In the genomic region with DNA sequence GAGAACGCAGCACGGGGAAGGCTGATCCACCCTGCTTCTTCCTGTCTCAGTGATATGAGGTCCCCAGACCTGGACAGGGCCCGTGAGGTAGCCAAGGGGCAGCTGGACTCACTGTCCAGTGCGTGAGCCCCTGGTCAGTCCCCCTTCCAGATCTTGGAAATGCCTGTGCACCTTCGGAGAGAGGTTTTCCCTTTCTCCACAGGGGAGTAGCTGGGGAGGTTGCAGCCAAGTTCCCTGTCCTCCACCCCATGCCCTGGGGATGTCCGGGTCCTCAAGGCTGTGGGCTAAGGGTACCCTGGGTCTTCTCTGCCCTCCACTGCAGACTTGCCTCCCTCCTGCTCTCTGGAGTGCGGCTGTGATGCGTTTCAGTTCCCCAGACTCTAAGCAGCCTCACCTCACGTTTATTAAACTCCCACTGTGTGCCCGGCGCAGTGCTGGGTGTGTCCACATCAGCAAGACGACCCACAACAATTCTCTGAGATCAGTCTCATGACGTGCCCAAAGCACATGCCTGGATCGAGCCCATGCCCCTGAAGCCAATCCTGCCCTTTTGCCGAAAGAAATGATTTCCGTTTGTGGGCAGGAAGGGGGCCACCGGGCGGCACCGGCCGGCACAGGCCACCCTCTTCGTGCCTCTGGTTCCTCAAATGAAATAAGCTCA, we compare ENCODE assay signal across 18 cellular contexts.
DNase-seq lines count a peak whose midpoint lies in the region; ATAC-seq and TF ChIP-seq lines count a peak whose summit lies in the region.
"Had no signal": no experiment of that assay in that cellular context is flagged by ENCODE, and none has a peak within 500 bp of the region (broad histone marks: within the 10 kb centered on the region; RNA-seq: fewer than 3 reads in every experiment).

No MANE protein-coding gene starts in this region.

- peak; percentile 55 for DNase-seq in natural killer cell treated with Interleukin-12 subunit alpha and Interleukin-12 subunit beta and Interleukin-15 and Interleukin-18, amount 100 ng/mL, for 72 hours (ENCODE audit: low spot score)
- no peak for DNase-seq in natural killer cell
- DNase-seq in UCSD-AML1 (lab: John Stamatoyannopoulos, UW; ENCODE audit: unreplicated experiment) = peak; percentile 40
- no peak for DNase-seq in neural crest cell (ENCODE audit: low read depth, low spot score)
- DNase-seq in aorta = peak; percentile 58 to 60
- no peak for DNase-seq in DMS53 (lab: John Stamatoyannopoulos, UW)
- DNase-seq in NCI-H146 (lab: John Stamatoyannopoulos, UW) = no peak
- DNase-seq in anterior cingulate cortex (lab: John Stamatoyannopoulos, UW) = no peak
- DNase-seq: BE2C; CD8-positive, alpha-beta memory T cell; GF-D8; GM23248; NCI-H1048; NCI-H1694; NCI-H2107; NCI-H226; NCI-H526; SHP77 treated with DMSO at 0.1 percent for 48 hours had no signal

- no peaks in the 10 kb centered on the region for H3K4me1 ChIP-seq in aorta (ENCODE audit: control insufficient read depth in 1 of 2, insufficient read depth in 2 of 2, low read length in 2 of 2)

- H3K36me3 ChIP-seq in aorta (ENCODE audit: control insufficient read depth in 1 of 2, insufficient read depth in 2 of 2, low read length in 1 of 2) = no peaks in the 10 kb centered on the region
- H3K36me3 ChIP-seq: BE2C had no signal

- H3K4me3 ChIP-seq in aorta (ENCODE audit: low read length in 2 of 2) = no peak overlapping the region
- H3K4me3 ChIP-seq: GM23248 had no signal

- no peaks in the 10 kb centered on the region for H3K9me3 ChIP-seq in aorta (ENCODE audit: control insufficient read depth, low read length)
- H3K9me3 ChIP-seq: BE2C had no signal

- H3K27me3 Mint-ChIP-seq in natural killer cell treated with Interleukin-12 subunit alpha and Interleukin-12 subunit beta and Interleukin-15 and Interleukin-18, amount 100 ng/mL, for 72 hours = no peaks in the 10 kb centered on the region
- H3K27me3 Mint-ChIP-seq in natural killer cell (ENCODE audit: low read depth in 2 of 2) = peaks cover 0 to 2% of the 10 kb centered on the region in 2 donors
- no peaks in the 10 kb centered on the region for H3K27me3 Mint-ChIP-seq in neural crest cell (ENCODE audit: low read depth)

- no peak for ATAC-seq in natural killer cell treated with Interleukin-12 subunit alpha and Interleukin-12 subunit beta and Interleukin-15 and Interleukin-18, amount 100 ng/mL, for 72 hours
- no peak for ATAC-seq in natural killer cell
- ATAC-seq in aorta (ENCODE audit: low FRiP score) = no peak

- WGBS in aorta, 2 donors = 90 to 96% methylated on average over 21 of the region's 21 CpGs

- no peak overlapping the region for H3K4me3 Mint-ChIP-seq in natural killer cell treated with Interleukin-12 subunit alpha and Interleukin-12 subunit beta and Interleukin-15 and Interleukin-18, amount 100 ng/mL, for 72 hours
- H3K4me3 Mint-ChIP-seq in natural killer cell (no peak overlapping the region), neural crest cell (no peak overlapping the region)
- H3K4me3 Mint-ChIP-seq: CD8-positive, alpha-beta memory T cell had no signal

- no peaks in the 10 kb centered on the region for H3K4me1 Mint-ChIP-seq in natural killer cell treated with Interleukin-12 subunit alpha and Interleukin-12 subunit beta and Interleukin-15 and Interleukin-18, amount 100 ng/mL, for 72 hours (ENCODE audit: low read depth in 2 of 2)
- H3K4me1 Mint-ChIP-seq in natural killer cell = no peaks in the 10 kb centered on the region
- peaks cover 39% of the 10 kb centered on the region for H3K4me1 Mint-ChIP-seq in neural crest cell

- H3K27ac ChIP-seq in aorta (ENCODE audit: low read depth in 1 of 2, low read length in 2 of 2) = no peak overlapping the region
- H3K27ac ChIP-seq: GM23248 had no signal

- no peaks in the 10 kb centered on the region for H3K36me3 Mint-ChIP-seq in natural killer cell treated with Interleukin-12 subunit alpha and Interleukin-12 subunit beta and Interleukin-15 and Interleukin-18, amount 100 ng/mL, for 72 hours
- H3K36me3 Mint-ChIP-seq in natural killer cell (no peaks in the 10 kb centered on the region), neural crest cell (ENCODE audit: low read depth) (no peaks in the 10 kb centered on the region)
- H3K36me3 Mint-ChIP-seq: CD8-positive, alpha-beta memory T cell had no signal

- no peaks in the 10 kb centered on the region for H3K27me3 ChIP-seq in aorta (ENCODE audit: control insufficient read depth in 1 of 2, insufficient read depth in 2 of 2, low read length in 1 of 2)
- H3K27me3 ChIP-seq: BE2C had no signal

- no peak for TF ChIP-seq CTCF in natural killer cell (IDR thresholded peaks at IDR 0.05)
- no peak for TF ChIP-seq CTCF in neural crest cell (conservative IDR thresholded peaks at IDR 0.05)

- intact Hi-C loops in natural killer cell (cut with micrococcal nuclease) (no loop called here), aorta (cut with DNase I) (no loop called here)

- no peaks in the 10 kb centered on the region for H3K9me3 Mint-ChIP-seq in natural killer cell treated with Interleukin-12 subunit alpha and Interleukin-12 subunit beta and Interleukin-15 and Interleukin-18, amount 100 ng/mL, for 72 hours
- no peaks in the 10 kb centered on the region for H3K9me3 Mint-ChIP-seq in natural killer cell
- no peaks in the 10 kb centered on the region for H3K9me3 Mint-ChIP-seq in neural crest cell
- H3K9me3 Mint-ChIP-seq: CD8-positive, alpha-beta memory T cell had no signal

- H3K27ac Mint-ChIP-seq in natural killer cell treated with Interleukin-12 subunit alpha and Interleukin-12 subunit beta and Interleukin-15 and Interleukin-18, amount 100 ng/mL, for 72 hours = no peak overlapping the region
- no peak overlapping the region for H3K27ac Mint-ChIP-seq in natural killer cell
- H3K27ac Mint-ChIP-seq in neural crest cell (ENCODE audit: unreplicated experiment) = peak overlapping the region; percentile 19
- H3K27ac Mint-ChIP-seq: CD8-positive, alpha-beta memory T cell had no signal

Comparison
In these comparisons a context has a peak if more than half of its experiments do, and no peak if none do; other contexts are left out.
1. DNase-seq: peak in natural killer cell treated with Interleukin-12 subunit alpha and Interleukin-12 subunit beta and Interleukin-15 and Interleukin-18, amount 100 ng/mL, for 72 hours (single experiment), UCSD-AML1 (single experiment) and aorta (2 of 2); none in natural killer cell (single experiment), neural crest cell (single experiment), DMS53 (single experiment), NCI-H146 (single experiment) and anterior cingulate cortex (0 of 58).